Comparison of ENCODE assay signal across 8 cellular contexts in genomic region chr7:151448261-151449252, GRCh38. TPM values are rescaled to one million over a fixed set of nuclear protein-coding genes. Genes with fewer than 3 reads are reported as not detected.
DNase-seq lines count a peak whose midpoint lies in the region; ATAC-seq and TF ChIP-seq lines count a peak whose summit lies in the region.

No MANE protein-coding gene starts in this region.

- H3K4me3 Mint-ChIP-seq in activated CD4-positive, alpha-beta memory T cell treated with anti-CD3 and anti-CD28 coated beads for 36 hours = peak overlapping the region; percentile 65

- H3K4me1 ChIP-seq in lower lobe of right lung = peaks cover 8% of the 10 kb centered on the region

- peak overlapping the region; percentile 64 for H3K27ac ChIP-seq in lower lobe of right lung

- CTCF ChIA-PET in activated CD4-positive, alpha-beta memory T cell treated with anti-CD3 and anti-CD28 coated beads for 36 hours (lab: Charles Lee) = interaction anchor here (0.6 to 14.5 kb wide), 51 partner anchors 8 to 334 kb away, joined by 3 to 384 read pairs (median 4); partner anchors contain the start of genes CRYGN, NUB1 and WDR86

- no peaks in the 10 kb centered on the region for H3K9me3 Mint-ChIP-seq in activated CD4-positive, alpha-beta memory T cell treated with anti-CD3 and anti-CD28 coated beads for 36 hours

- H3K9me3 ChIP-seq in lower lobe of right lung = no peaks in the 10 kb centered on the region

- H3K4me3 ChIP-seq in lower lobe of right lung = peak overlapping the region; percentile 66

- peaks cover 4% of the 10 kb centered on the region for H3K27me3 ChIP-seq in lower lobe of right lung (ENCODE audit: low read depth)

- peak; percentile 91 to 94 for ATAC-seq in lower lobe of right lung

- H3K36me3 ChIP-seq in lower lobe of right lung = no peaks in the 10 kb centered on the region

- peaks cover 4% of the 10 kb centered on the region for H3K4me1 Mint-ChIP-seq in activated CD4-positive, alpha-beta memory T cell treated with anti-CD3 and anti-CD28 coated beads for 36 hours (ENCODE audit: low read depth)

- POLR2A ChIA-PET in activated CD4-positive, alpha-beta memory T cell treated with anti-CD3 and anti-CD28 coated beads for 36 hours (lab: Charles Lee) = interaction anchor here (1.8 kb wide), 1 partner anchor 49 kb away, joined by 3 read pairs; no protein-coding TSS in a partner anchor

- DNase-seq in DMS53 (lab: John Stamatoyannopoulos, UW) (peak; percentile 81), HCEC 1CT (peak; percentile 55), NCI-H2171 treated with DMSO at 0.1 percent for 48 hours (lab: John Stamatoyannopoulos, UW) (peak; percentile 69), ecto neural progenitor cell (ENCODE audit: low spot score) (peak; percentile 85), lower lobe of right lung (peak; percentile 74), cortex of kidney (lab: John Stamatoyannopoulos, UW) (no peak)
- peak; percentile 82 for DNase-seq in activated CD4-positive, alpha-beta memory T cell treated with anti-CD3 and anti-CD28 coated beads for 36 hours
- peak; percentile 59 to 70 (median 59) for DNase-seq in stimulated activated CD4-positive, alpha-beta T cell treated with anti-CD3 and anti-CD28 coated beads, TNF-alpha, amount 100 ng/mL, for 24 hours (ENCODE audit: low read depth in 3 of 3)

- H3K27ac Mint-ChIP-seq in activated CD4-positive, alpha-beta memory T cell treated with anti-CD3 and anti-CD28 coated beads for 36 hours = no peak overlapping the region

- H3K36me3 Mint-ChIP-seq in activated CD4-positive, alpha-beta memory T cell treated with anti-CD3 and anti-CD28 coated beads for 36 hours = no peaks in the 10 kb centered on the region

- H3K27me3 Mint-ChIP-seq in activated CD4-positive, alpha-beta memory T cell treated with anti-CD3 and anti-CD28 coated beads for 36 hours = peaks cover 2% of the 10 kb centered on the region

- intact Hi-C loops in activated CD4-positive, alpha-beta memory T cell treated with anti-CD3 and anti-CD28 coated beads for 36 hours (cut with micrococcal nuclease) = loop anchor here (1.0 to 5.0 kb wide), 4 partner anchors 34 to 133 kb away; no protein-coding TSS in a partner anchor
- intact Hi-C loops in lower lobe of right lung (cut with DNase I) = loop anchor here (10.0 kb wide), 1 partner anchor 74 kb away; no protein-coding TSS in a partner anchor

- peak; percentile 89 for TF ChIP-seq CTCF in lower lobe of right lung (IDR thresholded peaks at IDR 0.05)

RNA-seq across cellular contexts. Expression of gene CRYGN, which starts 8.6 kb away (rescaled TPM):
- under 1 TPM in 1 of 2 experiments, not detected in 1; 0.21 TPM for total RNA-seq in activated CD4-positive, alpha-beta memory T cell treated with anti-CD3 and anti-CD28 coated beads for 36 hours
- not detected for total RNA-seq in lower lobe of right lung

RNA-seq across cellular contexts. Expression of gene WDR86, which starts 38.7 kb away (rescaled TPM):
- under 1 TPM; 0.17 to 0.43 TPM for total RNA-seq in activated CD4-positive, alpha-beta memory T cell treated with anti-CD3 and anti-CD28 coated beads for 36 hours
- total RNA-seq in lower lobe of right lung = 4.4 TPM
